In genomic region chr9:69090943-69091342, GRCh38 we compare ENCODE assay signal across 25 cellular contexts. TPM values are rescaled to one million over a fixed set of nuclear protein-coding genes. Genes with fewer than 3 reads are reported as not detected.
DNase-seq lines count a peak whose midpoint lies in the region; ATAC-seq and TF ChIP-seq lines count a peak whose summit lies in the region.
"Had no signal": no experiment of that assay in that cellular context is flagged by ENCODE, and none has a peak within 500 bp of the region (broad histone marks: within the 10 kb centered on the region; RNA-seq: fewer than 3 reads in every experiment).

No MANE protein-coding gene starts in this region.

- ATAC-seq in stimulated activated effector memory CD8-positive, alpha-beta T cell treated with anti-CD3 and anti-CD28 coated beads, Interleukin-12 subunit alpha, Interleukin-12 subunit beta, amount 100 ng/mL, for 72 hours, result no peak
- ATAC-seq: activated naive CD4-positive, alpha-beta T cell treated with anti-CD3 and anti-CD28 coated beads, Interleukin-2, amount 50 U/mL, for 72 hours; activated T-helper 17 cell treated with anti-CD3 and anti-CD28 coated beads, Interleukin-2, amount 50 U/mL, for 72 hours; natural killer cell treated with Interleukin-12 subunit alpha and Interleukin-12 subunit beta and Interleukin-15 and Interleukin-18, amount 100 ng/mL, for 72 hours had no signal

- H3K36me3 ChIP-seq in HEK293 (ENCODE audit: control insufficient read depth in 2 of 2, insufficient read depth in 1 of 2, low read length in 2 of 2), result no peaks in the 10 kb centered on the region
- no peaks in the 10 kb centered on the region for H3K36me3 ChIP-seq in smooth muscle cell (ENCODE audit: low read depth)
- H3K36me3 ChIP-seq: breast epithelium had no signal

- no peak overlapping the region for H3K27ac ChIP-seq in HEK293 (ENCODE audit: extremely low read depth, low read depth, low read length)
- peak overlapping the region; percentile 97 for H3K27ac ChIP-seq in smooth muscle cell (ENCODE audit: low read depth)
- H3K27ac ChIP-seq: C4-2B, RWPE1 had no signal

- H4K20me1 ChIP-seq in smooth muscle cell (ENCODE audit: low read depth), result no peaks in the 10 kb centered on the region

- no peaks in the 10 kb centered on the region for H3K9me3 Mint-ChIP-seq in stimulated activated effector memory CD8-positive, alpha-beta T cell treated with anti-CD3 and anti-CD28 coated beads, Interleukin-12 subunit alpha, Interleukin-12 subunit beta, amount 100 ng/mL, for 72 hours
- H3K9me3 Mint-ChIP-seq: activated CD4-positive, alpha-beta memory T cell treated with anti-CD3 and anti-CD28 coated beads, Interleukin-2, amount 10 ng/mL, durations not matched to agents 7 days and 5 days; activated naive CD4-positive, alpha-beta T cell treated with anti-CD3 and anti-CD28 coated beads, Interleukin-2, amount 50 U/mL, for 72 hours; activated T-helper 17 cell treated with anti-CD3 and anti-CD28 coated beads, Interleukin-2, amount 50 U/mL, for 72 hours; natural killer cell treated with Interleukin-12 subunit alpha and Interleukin-12 subunit beta and Interleukin-15 and Interleukin-18, amount 100 ng/mL, for 72 hours; T-helper 1 cell treated with Interleukin-12 subunit alpha and Interleukin-12 subunit beta and Interleukin-4 antibody, amounts not matched to agents 30 μg/mL and 1 μg/mL, for 36 hours had no signal

- CTCF ChIA-PET in HEK293 (lab: Yijun Ruan, JAX), result no interaction called here

- POLR2A ChIA-PET in HEK293 (lab: Yijun Ruan, JAX), result no interaction called here

- no peaks in the 10 kb centered on the region for H3K36me3 Mint-ChIP-seq in stimulated activated effector memory CD8-positive, alpha-beta T cell treated with anti-CD3 and anti-CD28 coated beads, Interleukin-12 subunit alpha, Interleukin-12 subunit beta, amount 100 ng/mL, for 72 hours
- H3K36me3 Mint-ChIP-seq: activated naive CD4-positive, alpha-beta T cell treated with anti-CD3 and anti-CD28 coated beads, Interleukin-2, amount 50 U/mL, for 72 hours; natural killer cell treated with Interleukin-12 subunit alpha and Interleukin-12 subunit beta and Interleukin-15 and Interleukin-18, amount 100 ng/mL, for 72 hours had no signal

- H3K4me3 ChIP-seq in HEK293 (ENCODE audit: low read depth, low read length) (no peak overlapping the region), fibroblast of villous mesenchyme (ENCODE audit: low read depth, low read length) (no peak overlapping the region), smooth muscle cell (no peak overlapping the region)
- H3K4me3 ChIP-seq: breast epithelium, skin epidermis had no signal

- peaks cover 8% of the 10 kb centered on the region for H3F3A ChIP-seq in smooth muscle cell (ENCODE audit: low read depth)

- H3K4me3 Mint-ChIP-seq in stimulated activated effector memory CD8-positive, alpha-beta T cell treated with anti-CD3 and anti-CD28 coated beads, Interleukin-12 subunit alpha, Interleukin-12 subunit beta, amount 100 ng/mL, for 72 hours, result no peak overlapping the region
- H3K4me3 Mint-ChIP-seq: activated CD4-positive, alpha-beta memory T cell treated with anti-CD3 and anti-CD28 coated beads, Interleukin-2, amount 10 ng/mL, durations not matched to agents 7 days and 5 days; activated T-helper 17 cell treated with anti-CD3 and anti-CD28 coated beads, Interleukin-2, amount 50 U/mL, for 72 hours; natural killer cell treated with Interleukin-12 subunit alpha and Interleukin-12 subunit beta and Interleukin-15 and Interleukin-18, amount 100 ng/mL, for 72 hours; T-helper 1 cell treated with Interleukin-12 subunit alpha and Interleukin-12 subunit beta and Interleukin-4 antibody, amounts not matched to agents 30 μg/mL and 1 μg/mL, for 36 hours had no signal

- no peaks in the 10 kb centered on the region for H3K27me3 ChIP-seq in smooth muscle cell (ENCODE audit: low read depth)
- H3K27me3 ChIP-seq: breast epithelium had no signal

- no peak overlapping the region for H3K9ac ChIP-seq in smooth muscle cell (ENCODE audit: low read depth)
- H3K9ac ChIP-seq: SK-N-SH had no signal

- H2AFZ ChIP-seq in smooth muscle cell (ENCODE audit: low read depth), result no peak overlapping the region

- H3K4me1 Mint-ChIP-seq in stimulated activated effector memory CD8-positive, alpha-beta T cell treated with anti-CD3 and anti-CD28 coated beads, Interleukin-12 subunit alpha, Interleukin-12 subunit beta, amount 100 ng/mL, for 72 hours, result no peaks in the 10 kb centered on the region
- H3K4me1 Mint-ChIP-seq: activated CD4-positive, alpha-beta memory T cell treated with anti-CD3 and anti-CD28 coated beads, Interleukin-2, amount 10 ng/mL, durations not matched to agents 7 days and 5 days; activated T-helper 17 cell treated with anti-CD3 and anti-CD28 coated beads, Interleukin-2, amount 50 U/mL, for 72 hours had no signal

- DNase-seq in NCI-H69 (lab: John Stamatoyannopoulos, UW), result peak; percentile 67
- DNase-seq in fibroblast of villous mesenchyme (ENCODE audit: low read depth), result peak; percentile 63
- DNase-seq in smooth muscle cell (lab: John Stamatoyannopoulos, UW; ENCODE audit: unreplicated experiment), result no peak
- no peak for DNase-seq in stimulated activated CD4-positive, alpha-beta T cell treated with anti-CD3 and anti-CD28 coated beads, Interleukin-2, amount 100 ng/mL, for 24 hours
- DNase-seq in stimulated activated effector memory CD8-positive, alpha-beta T cell treated with anti-CD3 and anti-CD28 coated beads, Interleukin-12 subunit alpha, Interleukin-12 subunit beta, amount 100 ng/mL, for 72 hours (ENCODE audit: low spot score in 2 of 2), result no peak
- DNase-seq in DMS153 treated with DMSO at 0.1 percent for 48 hours (lab: John Stamatoyannopoulos, UW; ENCODE audit: unreplicated experiment), result no peak
- DNase-seq: activated CD4-positive, alpha-beta memory T cell treated with anti-CD3 and anti-CD28 coated beads, Interleukin-2, amount 10 ng/mL, durations not matched to agents 7 days and 5 days; activated CD4-positive, alpha-beta T cell treated with anti-CD3 and anti-CD28 coated beads for 1 hour; activated CD8-positive, alpha-beta memory T cell treated with anti-CD3 and anti-CD28 coated beads, Interleukin-2, amount 50 U/mL, for 48 hours; IMR-90; NCI-H1092 treated with DMSO at 0.1 percent for 48 hours; NCI-H2081; retina; SK-N-SH; stimulated activated CD4-positive, alpha-beta T cell treated with anti-CD3 and anti-CD28 coated beads, Interleukin-1b, Interleukin-23, amount 100 ng/mL, for 48 hours; trophoblast cell had no signal

- H3K4me2 ChIP-seq in smooth muscle cell, result no peak overlapping the region
- H3K4me2 ChIP-seq: SK-N-SH had no signal

- H3K4me1 ChIP-seq in HEK293 (ENCODE audit: control insufficient read depth, insufficient read depth, low read length) (peaks cover 2% of the 10 kb centered on the region; the same call in 1 of the 2 replicates), smooth muscle cell (ENCODE audit: low read depth) (peaks cover 17% of the 10 kb centered on the region)
- H3K4me1 ChIP-seq: breast epithelium had no signal

- no peaks in the 10 kb centered on the region for H3K9me3 ChIP-seq in HEK293 (ENCODE audit: control insufficient read depth, insufficient read depth, low read depth, low read length)
- no peaks in the 10 kb centered on the region for H3K9me3 ChIP-seq in smooth muscle cell (replicated peaks; ENCODE audit: low read depth)
- H3K9me3 ChIP-seq: breast epithelium, SK-N-SH had no signal

- WGBS in smooth muscle cell (ENCODE audit: low lambda C conversion rate), result 71% methylated on average over 3 of the region's 3 CpGs

- no peak overlapping the region for H3K27ac Mint-ChIP-seq in stimulated activated effector memory CD8-positive, alpha-beta T cell treated with anti-CD3 and anti-CD28 coated beads, Interleukin-12 subunit alpha, Interleukin-12 subunit beta, amount 100 ng/mL, for 72 hours
- H3K27ac Mint-ChIP-seq: activated CD4-positive, alpha-beta memory T cell treated with anti-CD3 and anti-CD28 coated beads, Interleukin-2, amount 10 ng/mL, durations not matched to agents 7 days and 5 days; activated T-helper 17 cell treated with anti-CD3 and anti-CD28 coated beads, Interleukin-2, amount 50 U/mL, for 72 hours; natural killer cell treated with Interleukin-12 subunit alpha and Interleukin-12 subunit beta and Interleukin-15 and Interleukin-18, amount 100 ng/mL, for 72 hours; T-helper 1 cell treated with Interleukin-12 subunit alpha and Interleukin-12 subunit beta and Interleukin-4 antibody, amounts not matched to agents 30 μg/mL and 1 μg/mL, for 36 hours had no signal

- no peaks in the 10 kb centered on the region for H3K79me2 ChIP-seq in smooth muscle cell (ENCODE audit: low read depth)

- TF ChIP-seq CTCF in HEK293 (tag by site-specific recombination; IDR thresholded peaks at IDR 0.05) (no peak), fibroblast of villous mesenchyme (IDR thresholded peaks at IDR 0.05; ENCODE audit: insufficient read depth, low read depth, low read length) (no peak), smooth muscle cell (IDR thresholded peaks at IDR 0.05; ENCODE audit: borderline replicate concordance, insufficient read depth, poor library complexity, severe bottlenecking) (no peak)

TF ChIP-seq in HEK293, 187 proteins besides CTCF, POLR2A, EP300 and RAD21:
- TF ChIP-seq SP7 (tag by site-specific recombination; IDR thresholded peaks at IDR 0.05) (peak; percentile 100), ZNF324 (tag by site-specific recombination; IDR thresholded peaks at IDR 0.05) (no peak), ZBTB49 (tag by site-specific recombination; IDR thresholded peaks at IDR 0.05; ENCODE audit: low read depth) (no peak)
TF ChIP-seq in HEK293: peak in this region for 1.

RNA-seq across cellular contexts. Expression of gene FXN, which starts 55.4 kb away (rescaled TPM):
- 2.6 TPM in 2 replicates for total RNA-seq in fibroblast of villous mesenchyme
- total RNA-seq in smooth muscle cell, result 3.3 and 16.0 TPM in 2 replicates
- 15.2 and 21.1 TPM in 2 replicates for polyA plus RNA-seq in smooth muscle cell

Comparison
In these comparisons a context has a peak if more than half of its experiments do, and no peak if none do; other contexts are left out.
1. DNase-seq: peak in NCI-H69 (single experiment) and fibroblast of villous mesenchyme (single experiment); none in smooth muscle cell (single experiment), stimulated activated CD4-positive, alpha-beta T cell treated with anti-CD3 and anti-CD28 coated beads, Interleukin-2, amount 100 ng/mL, for 24 hours (0 of 2), stimulated activated effector memory CD8-positive, alpha-beta T cell treated with anti-CD3 and anti-CD28 coated beads, Interleukin-12 subunit alpha, Interleukin-12 subunit beta, amount 100 ng/mL, for 72 hours (0 of 2) and DMS153 treated with DMSO at 0.1 percent for 48 hours (single experiment).